ENCODE assay signal across 31 cellular contexts in the genomic region with DNA sequence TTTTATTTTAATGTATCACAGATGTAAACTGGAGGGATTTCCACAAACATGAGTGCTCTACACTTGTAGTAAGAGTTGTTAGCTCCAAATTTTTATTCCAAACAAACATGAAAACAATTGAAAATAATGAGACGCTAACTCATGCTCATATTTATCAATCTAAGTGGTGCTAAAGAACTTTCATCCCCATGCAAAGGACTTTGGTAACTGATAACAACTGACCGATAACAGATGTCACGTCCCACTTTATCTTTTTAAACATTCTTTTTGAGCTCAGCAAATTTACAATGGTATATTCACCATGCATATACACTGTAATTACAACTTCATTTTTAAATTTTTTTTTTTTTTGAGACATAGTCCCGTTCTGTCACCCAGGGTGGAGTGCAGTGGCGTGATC.
"Had no signal": no experiment of that assay in that cellular context is flagged by ENCODE, and none has a peak within 500 bp of the region (broad histone marks: within the 10 kb centered on the region; RNA-seq: fewer than 3 reads in every experiment).

No MANE protein-coding gene starts in this region.

- H3K27me3 Mint-ChIP-seq: activated CD4-positive, alpha-beta T cell treated with anti-CD3 and anti-CD28 coated beads, Interleukin-2, amount 10 ng/mL, durations not matched to agents 7 days and 5 days; dendritic cell treated with granulocyte-macrophage colony-stimulating factor and Interleukin-4, amounts not matched to agents 40 ng/mL and 50 ng/mL, for 4 days had no signal

- H3K9me3 Mint-ChIP-seq: activated CD4-positive, alpha-beta memory T cell treated with anti-CD3 and anti-CD28 coated beads, Interleukin-2, amount 10 ng/mL, durations not matched to agents 7 days and 5 days; activated CD4-positive, alpha-beta T cell treated with anti-CD3 and anti-CD28 coated beads, Interleukin-2, amount 10 ng/mL, durations not matched to agents 7 days and 5 days; activated T-cell treated with anti-CD3 and anti-CD28 coated beads, Interleukin-2, amount 50 U/mL, for 24 hours; activated T-cell treated with anti-CD3 and anti-CD28 coated beads, Interleukin-2, amount 50 U/mL, for 72 hours; central memory CD8-positive, alpha-beta T cell; dendritic cell treated with granulocyte-macrophage colony-stimulating factor and Interleukin-4, amounts not matched to agents 40 ng/mL and 50 ng/mL, for 4 days; endodermal cell had no signal

- ATAC-seq: activated T-cell treated with anti-CD3 and anti-CD28 coated beads, Interleukin-2, amount 50 U/mL, for 72 hours; gastroesophageal sphincter; T-helper 17 cell; WTC11 had no signal

- DNase-seq: activated CD4-positive, alpha-beta memory T cell treated with anti-CD3 and anti-CD28 coated beads, Interleukin-2, amount 10 ng/mL, durations not matched to agents 7 days and 5 days; activated CD4-positive, alpha-beta T cell treated with anti-CD3 and anti-CD28 coated beads for 1 hour; activated CD4-positive, alpha-beta T cell treated with anti-CD3 and anti-CD28 coated beads for 4 hours; activated CD4-positive, alpha-beta T cell treated with anti-CD3 and anti-CD28 coated beads, Interleukin-2, amount 10 ng/mL, durations not matched to agents 7 days and 5 days; activated CD4-positive, alpha-beta T cell treated with anti-CD3 and anti-CD28 coated beads, Interleukin-2, amount 50 U/mL, for 4 hours; activated CD8-positive, alpha-beta memory T cell treated with anti-CD3 and anti-CD28 coated beads, Interleukin-2, amount 50 U/mL, for 48 hours; activated gamma-delta T cell; activated naive CD4-positive, alpha-beta T cell treated with anti-CD3 and anti-CD28 coated beads, Interleukin-2, amount 50 U/mL, for 16 hours; activated naive CD4-positive, alpha-beta T cell treated with Interleukin-2 at 50 U/mL for 16 hours; activated T-cell treated with anti-CD3 and anti-CD28 coated beads for 4 hours; activated T-cell treated with anti-CD3 and anti-CD28 coated beads, Interleukin-2, amount 50 U/mL, for 24 hours; activated T-cell treated with anti-CD3 and anti-CD28 coated beads, Interleukin-2, amount 50 U/mL, for 72 hours; amniotic stem cell; anterior cingulate cortex; brain microvascular endothelial cell; dorsolateral prefrontal cortex; effector memory CD4-positive, alpha-beta T cell; endodermal cell; foreskin melanocyte; T-helper 1 cell; T-helper 17 cell; T1000 had no signal

- H3K9me3 ChIP-seq: esophagus muscularis mucosa, gastroesophageal sphincter had no signal

- H3K27me3 ChIP-seq: brain microvascular endothelial cell, esophagus muscularis mucosa, gastroesophageal sphincter had no signal

- H3K4me1 ChIP-seq: gastroesophageal sphincter had no signal

- H3K4me3 Mint-ChIP-seq: activated CD4-positive, alpha-beta memory T cell treated with anti-CD3 and anti-CD28 coated beads, Interleukin-2, amount 10 ng/mL, durations not matched to agents 7 days and 5 days; activated CD4-positive, alpha-beta T cell treated with anti-CD3 and anti-CD28 coated beads, Interleukin-2, amount 10 ng/mL, durations not matched to agents 7 days and 5 days; activated naive CD8-positive, alpha-beta T cell; activated T-cell treated with anti-CD3 and anti-CD28 coated beads, Interleukin-2, amount 50 U/mL, for 24 hours; activated T-cell treated with anti-CD3 and anti-CD28 coated beads, Interleukin-2, amount 50 U/mL, for 72 hours; central memory CD8-positive, alpha-beta T cell; dendritic cell treated with granulocyte-macrophage colony-stimulating factor and Interleukin-4, amounts not matched to agents 40 ng/mL and 50 ng/mL, for 4 days; endodermal cell; T-helper 17 cell; T-helper 2 cell treated with Interferon-gamma antibody and Interleukin-4, amounts not matched to agents 5 μg/mL and 100 μg/mL, for 36 hours; WTC11 had no signal

- H3K36me3 ChIP-seq: brain microvascular endothelial cell, esophagus muscularis mucosa, gastroesophageal sphincter had no signal

- H3K36me3 Mint-ChIP-seq: activated naive CD8-positive, alpha-beta T cell had no signal

- H3K4me3 ChIP-seq: coronary artery, dorsolateral prefrontal cortex, esophagus muscularis mucosa, gastroesophageal sphincter had no signal

- H3K27ac ChIP-seq: brain microvascular endothelial cell, coronary artery, dorsolateral prefrontal cortex, esophagus muscularis mucosa, gastroesophageal sphincter, VCaP had no signal

- H3K4me1 Mint-ChIP-seq: activated CD4-positive, alpha-beta T cell treated with anti-CD3 and anti-CD28 coated beads, Interleukin-2, amount 10 ng/mL, durations not matched to agents 7 days and 5 days; central memory CD8-positive, alpha-beta T cell; T-helper 17 cell had no signal

- H3K27ac Mint-ChIP-seq: activated CD4-positive, alpha-beta memory T cell treated with anti-CD3 and anti-CD28 coated beads, Interleukin-2, amount 10 ng/mL, durations not matched to agents 7 days and 5 days; activated CD4-positive, alpha-beta T cell treated with anti-CD3 and anti-CD28 coated beads, Interleukin-2, amount 10 ng/mL, durations not matched to agents 7 days and 5 days; activated naive CD8-positive, alpha-beta T cell; activated T-cell treated with anti-CD3 and anti-CD28 coated beads, Interleukin-2, amount 50 U/mL, for 24 hours; activated T-cell treated with anti-CD3 and anti-CD28 coated beads, Interleukin-2, amount 50 U/mL, for 72 hours; endodermal cell; T-helper 17 cell; T-helper 2 cell treated with Interferon-gamma antibody and Interleukin-4, amounts not matched to agents 5 μg/mL and 100 μg/mL, for 36 hours; WTC11 had no signal
